ENCODE assay signal across 27 cellular contexts in the genomic region with DNA sequence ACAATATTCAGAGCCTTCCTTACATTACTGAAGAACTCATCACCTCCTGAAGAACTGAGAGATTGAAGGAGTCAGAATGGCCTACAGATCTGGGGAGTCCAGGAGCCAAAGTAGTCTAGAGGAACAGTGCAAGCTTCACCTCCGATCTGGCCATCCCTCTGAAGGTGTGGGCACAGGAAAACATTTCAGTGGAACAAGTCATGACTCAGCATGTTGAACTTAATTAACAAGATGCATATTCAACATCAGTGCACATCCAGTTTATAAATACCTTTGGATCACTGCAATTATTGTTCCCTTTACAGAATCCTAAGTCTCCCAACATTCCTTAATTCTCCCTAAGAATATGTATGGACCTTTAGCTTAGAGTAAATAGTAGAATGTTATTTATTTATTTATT. TPM values are rescaled to one million over a fixed set of nuclear protein-coding genes. Genes with fewer than 3 reads are reported as not detected.
"Had no signal": no experiment of that assay in that cellular context is flagged by ENCODE, and none has a peak within 500 bp of the region (broad histone marks: within the 10 kb centered on the region; RNA-seq: fewer than 3 reads in every experiment).

No MANE protein-coding gene starts in this region.

- H3K4me3 ChIP-seq: ascending aorta, gastroesophageal sphincter, hepatocyte, sigmoid colon, stomach, thyroid gland, upper lobe of left lung, vagina had no signal

- H3K4me1 ChIP-seq: ascending aorta, gastroesophageal sphincter, sigmoid colon, stomach, thyroid gland, upper lobe of left lung, vagina had no signal

- ATAC-seq: activated CD8-positive, alpha-beta T cell treated with anti-CD3 and anti-CD28 coated beads for 36 hours; activated T-cell treated with anti-CD3 and anti-CD28 coated beads, Interleukin-2, amount 50 U/mL, for 72 hours; gastroesophageal sphincter; left ventricle myocardium superior; stimulated activated effector memory CD8-positive, alpha-beta T cell treated with anti-CD3 and anti-CD28 coated beads, Interleukin-12 subunit alpha, Interleukin-12 subunit beta, amount 100 ng/mL, for 72 hours; T-cell had no signal

- FAIRE-seq: endothelial cell of umbilical vein, small intestine had no signal

- DNase-seq: activated B cell treated with CpG ODN at 0.5 μM for 24 hours; activated CD4-positive, alpha-beta T cell treated with anti-CD3 and anti-CD28 coated beads, Interleukin-2, amount 50 U/mL, for 1 hour; activated CD8-positive, alpha-beta T cell treated with anti-CD3 and anti-CD28 coated beads for 36 hours; activated naive CD4-positive, alpha-beta T cell treated with Interleukin-2 at 50 U/mL for 16 hours; activated T-cell treated with anti-CD3 and anti-CD28 coated beads, Interleukin-2, amount 50 U/mL, for 72 hours; brain microvascular endothelial cell; caudate nucleus; islet precursor cell; left ventricle myocardium superior; posterior cingulate gyrus; retina; sigmoid colon; small intestine; stimulated activated CD4-positive, alpha-beta T cell treated with anti-CD3 and anti-CD28 coated beads, Interleukin-4, amount 100 ng/mL, for 24 hours; stomach; T-cell; thyroid gland had no signal

- H3K9me3 ChIP-seq: ascending aorta, gastroesophageal sphincter, sigmoid colon, stomach, thyroid gland, upper lobe of left lung, vagina had no signal

- H3K4me2 ChIP-seq: hepatocyte had no signal

- H3K79me2 ChIP-seq: hepatocyte had no signal

- H3K27ac ChIP-seq: ascending aorta, brain microvascular endothelial cell, gastroesophageal sphincter, hepatocyte, sigmoid colon, stomach, thyroid gland, upper lobe of left lung, vagina had no signal

- H2AFZ ChIP-seq: hepatocyte had no signal

- H3K27me3 ChIP-seq: ascending aorta, brain microvascular endothelial cell, gastroesophageal sphincter, hepatocyte, sigmoid colon, stomach, thyroid gland, upper lobe of left lung, vagina had no signal

RNA-seq across cellular contexts. Expression of gene DNAJB13, which starts 48.5 kb away (rescaled TPM):
- total RNA-seq: activated B cell treated with CpG ODN at 0.5 μM for 24 hours, ascending aorta, gastroesophageal sphincter, left ventricle myocardium superior, lung microvascular endothelial cell, osteoblast, stomach, vagina had no signal
- polyA plus RNA-seq: esophagus, hepatocyte, sigmoid colon had no signal
